8 cellular contexts compared by ENCODE assay signal in genomic region chr22:31628969-31629723, GRCh38. TPM values are rescaled to one million over a fixed set of nuclear protein-coding genes. Genes with fewer than 3 reads are reported as not detected.
DNase-seq lines count a peak whose midpoint lies in the region; ATAC-seq, FAIRE-seq and TF ChIP-seq lines count a peak whose summit lies in the region.

No MANE protein-coding gene starts in this region.

- TF ChIP-seq CTCF in C4-2B (conservative IDR thresholded peaks at IDR 0.05), result no peak; the same call in 1 of the 2 replicates
- TF ChIP-seq CTCF in KMS-11 (conservative IDR thresholded peaks at IDR 0.05; ENCODE audit: low read depth, low read length), result no peak
- no peak for TF ChIP-seq CTCF in mammary epithelial cell (conservative IDR thresholded peaks at IDR 0.05 in 1 of 2, IDR thresholded peaks at IDR 0.05 in 1 of 2; ENCODE audit: extremely low read depth in 1 of 2, insufficient read depth in 1 of 2, low read depth in 1 of 2, low read length in 2 of 2)
- no peak for TF ChIP-seq CTCF in natural killer cell (IDR thresholded peaks at IDR 0.05)

- peak overlapping the region; percentile 77 for H3K27ac ChIP-seq in C4-2B
- no peak overlapping the region for H3K27ac ChIP-seq in KMS-11
- no peak overlapping the region for H3K27ac ChIP-seq in mammary epithelial cell (ENCODE audit: insufficient read depth, low read depth, low read length)

- peak overlapping the region; percentile 47 for H3K4me3 Mint-ChIP-seq in natural killer cell

- ATAC-seq in natural killer cell (no peak), HG02840 (IDR thresholded peaks at IDR 0.05; ENCODE audit: low FRiP score, unreplicated experiment) (no peak)

- dilution Hi-C loops in mammary epithelial cell (cut with HindIII; ENCODE audit: low sequenced_read_pairs), result no loop called here

- H3K27me3 ChIP-seq in KMS-11 (ENCODE audit: insufficient read depth, low read depth) (no peaks in the 10 kb centered on the region), mammary epithelial cell (ENCODE audit: insufficient read depth, low read length) (no peaks in the 10 kb centered on the region)

- intact Hi-C loops in mammary epithelial cell (cut with micrococcal nuclease), result no loop called here
- intact Hi-C loops in natural killer cell (cut with micrococcal nuclease), result no loop called here

- H2AFZ ChIP-seq in KMS-11 (ENCODE audit: low read depth), result no peak overlapping the region
- no peak overlapping the region for H2AFZ ChIP-seq in mammary epithelial cell (ENCODE audit: low read depth, low read length)

- in situ Hi-C loops in mammary epithelial cell (cut with MboI; ENCODE audit: low sequenced_read_pairs in 2 of 2), result no loop called here

- H3K4me3 ChIP-seq in KMS-11 (IDR thresholded peaks at IDR 0.05; ENCODE audit: insufficient read depth, low read depth, low read length) (no peak overlapping the region), mammary epithelial cell (replicated peaks in 1 of 3; ENCODE audit: insufficient read depth in 1 of 3, low read depth in 2 of 3, low read length in 3 of 3) (peak overlapping the region in 2 of 3 experiments; percentile 57 to 79)

- H3K4me1 ChIP-seq in KMS-11 (ENCODE audit: low read depth, poor library complexity, severe bottlenecking) (peaks cover 13% of the 10 kb centered on the region), mammary epithelial cell (ENCODE audit: insufficient read depth, low read length) (peaks cover 14% of the 10 kb centered on the region)

- no peaks in the 10 kb centered on the region for H3K9me3 Mint-ChIP-seq in natural killer cell

- H4K20me1 ChIP-seq in KMS-11 (ENCODE audit: insufficient read depth) (no peaks in the 10 kb centered on the region), mammary epithelial cell (ENCODE audit: insufficient read depth, low read length) (no peaks in the 10 kb centered on the region)

- no peak for FAIRE-seq in HTR-8/SVneo (lab: Jason Lieb, UNC)

- DNase-seq in mammary epithelial cell (no peak), natural killer cell (no peak), SW 1271 (lab: John Stamatoyannopoulos, UW) (no peak), DMS79 treated with DMSO at 0.1 percent for 48 hours (lab: John Stamatoyannopoulos, UW) (no peak), HTR-8/SVneo (ENCODE audit: insufficient read length, low spot score) (no peak)

- BruUV-seq in mammary epithelial cell (replicated peaks; lab: Mats Ljungman, UMichigan), result no TSS peak

- H3K9me3 ChIP-seq in mammary epithelial cell (replicated peaks; ENCODE audit: insufficient read depth, low read length), result no peaks in the 10 kb centered on the region

- H3K36me3 Mint-ChIP-seq in natural killer cell, result no peaks in the 10 kb centered on the region

- H3K36me3 ChIP-seq in KMS-11 (ENCODE audit: insufficient read depth) (no peaks in the 10 kb centered on the region), mammary epithelial cell (ENCODE audit: insufficient read depth, low read length) (peaks cover 3% of the 10 kb centered on the region)

- CTCF ChIA-PET in mammary epithelial cell (lab: Charles Lee; ENCODE audit: low non-redundant PET), result no interaction called here

- peak overlapping the region; percentile 80 to 93 for H3K27ac Mint-ChIP-seq in natural killer cell

- H3K79me2 ChIP-seq in KMS-11 (ENCODE audit: insufficient read depth, low read depth), result peaks cover 43% of the 10 kb centered on the region
- H3K79me2 ChIP-seq in mammary epithelial cell (ENCODE audit: insufficient read depth, low read length), result peaks cover 100% of the 10 kb centered on the region

- H3K9ac ChIP-seq in KMS-11 (no peak overlapping the region; the same call in 1 of the 2 replicates), mammary epithelial cell (ENCODE audit: insufficient read depth, low read length) (no peak overlapping the region)

- WGBS in mammary epithelial cell (ENCODE audit: low coverage, missing lambda C conversion rate), result 76% methylated on average over 14 of the region's 17 CpGs

- no peaks in the 10 kb centered on the region for H3K27me3 Mint-ChIP-seq in natural killer cell (ENCODE audit: low read depth in 2 of 2)

- H3K4me1 Mint-ChIP-seq in natural killer cell, result peaks cover 45 to 59% of the 10 kb centered on the region in 2 donors

- H3K4me2 ChIP-seq in KMS-11, result peak overlapping the region; percentile 52; the same call in 1 of the 2 replicates
- H3K4me2 ChIP-seq in mammary epithelial cell (ENCODE audit: insufficient read depth, low read depth, low read length), result peak overlapping the region; percentile 93

RNA-seq across cellular contexts. Expression of gene PISD, which starts 32.9 kb away (rescaled TPM):
- 10 to 100 TPM; 53.7 to 67.8 TPM for total RNA-seq in mammary epithelial cell
- 31.7 TPM for polyA plus RNA-seq in mammary epithelial cell
- 32.4 TPM for polyA minus RNA-seq in mammary epithelial cell
- 10 to 100 TPM; 36.0 to 52.1 (median 47.8) TPM for total RNA-seq in natural killer cell
